Comparison of ENCODE assay signal across 19 cellular contexts in the genomic region with DNA sequence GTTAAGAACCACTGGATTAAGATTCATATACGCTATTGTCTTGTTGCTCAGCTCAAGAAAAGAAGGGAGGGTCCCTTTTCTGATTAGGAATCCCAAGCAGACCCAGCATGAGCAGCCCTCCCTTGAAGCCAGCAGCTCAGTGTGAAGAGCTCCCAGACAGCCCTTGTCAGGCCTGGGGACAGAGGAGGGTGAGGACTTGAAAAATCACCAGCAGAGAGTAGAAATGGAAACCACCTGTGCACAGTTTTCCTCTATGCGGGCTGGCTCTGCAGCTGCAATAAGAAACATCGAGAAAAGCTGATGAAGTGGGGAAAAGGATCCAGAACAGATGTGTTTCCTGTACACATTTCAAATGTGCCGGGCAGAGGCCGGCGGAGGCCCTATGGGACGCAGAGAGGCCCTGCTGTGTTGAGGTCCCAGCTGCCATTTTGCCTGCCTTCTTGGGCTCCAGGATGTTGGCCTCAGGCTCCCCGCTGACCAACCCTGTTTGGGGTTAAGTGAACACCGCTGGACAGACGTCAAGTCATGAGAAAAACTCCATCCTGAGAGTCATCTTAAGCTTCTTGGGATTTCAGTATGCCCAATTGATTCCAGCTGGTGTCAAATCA.
"Had no signal": no experiment of that assay in that cellular context is flagged by ENCODE, and none has a peak within 500 bp of the region (broad histone marks: within the 10 kb centered on the region; RNA-seq: fewer than 3 reads in every experiment).

No MANE protein-coding gene starts in this region.

- H3K27ac Mint-ChIP-seq: activated CD4-positive, alpha-beta memory T cell treated with anti-CD3 and anti-CD28 coated beads, Interleukin-2, amount 10 ng/mL, durations not matched to agents 7 days and 5 days; activated CD4-positive, alpha-beta T cell treated with anti-CD3 and anti-CD28 coated beads, Interleukin-2, amount 10 ng/mL, durations not matched to agents 24 days and 14 days; activated naive CD4-positive, alpha-beta T cell treated with anti-CD3 and anti-CD28 coated beads, Interleukin-2, amount 50 U/mL, for 24 hours; activated T-cell treated with anti-CD3 and anti-CD28 coated beads, Interleukin-2, amount 50 U/mL, for 72 hours; memory B cell; type B pancreatic cell had no signal

- H3K4me3 ChIP-seq: ascending aorta, thoracic aorta, vagina had no signal

- H3K27me3 ChIP-seq: ascending aorta, brain microvascular endothelial cell, vagina had no signal

- H3K27ac ChIP-seq: ascending aorta, brain microvascular endothelial cell, thoracic aorta, vagina had no signal

- H3K4me3 Mint-ChIP-seq: activated CD4-positive, alpha-beta memory T cell treated with anti-CD3 and anti-CD28 coated beads, Interleukin-2, amount 10 ng/mL, durations not matched to agents 7 days and 5 days; activated CD4-positive, alpha-beta T cell treated with anti-CD3 and anti-CD28 coated beads, Interleukin-2, amount 10 ng/mL, durations not matched to agents 24 days and 14 days; activated naive CD4-positive, alpha-beta T cell treated with anti-CD3 and anti-CD28 coated beads, Interleukin-2, amount 50 U/mL, for 24 hours; activated T-cell treated with anti-CD3 and anti-CD28 coated beads, Interleukin-2, amount 50 U/mL, for 72 hours; memory B cell; type B pancreatic cell had no signal

- DNase-seq: activated CD4-positive, alpha-beta memory T cell treated with anti-CD3 and anti-CD28 coated beads, Interleukin-2, amount 10 ng/mL, durations not matched to agents 7 days and 5 days; activated CD4-positive, alpha-beta T cell treated with anti-CD3 and anti-CD28 coated beads, Interleukin-2, amount 10 ng/mL, durations not matched to agents 24 days and 14 days; activated gamma-delta T cell; activated T-cell treated with anti-CD3 and anti-CD28 coated beads, Interleukin-2, amount 50 U/mL, for 72 hours; brain microvascular endothelial cell; central memory CD4-positive, alpha-beta T cell; effector memory CD4-positive, alpha-beta T cell; glutamatergic neuron; hippocampal formation; kidney glomerular epithelial cell; stimulated activated CD4-positive, alpha-beta T cell treated with anti-CD3 and anti-CD28 coated beads, Interleukin-4, amount 100 ng/mL, for 24 hours; stimulated activated naive CD4-positive, alpha-beta T cell treated with Interleukin-2 at 50 U/mL for 16 hours had no signal

- H3K36me3 ChIP-seq: ascending aorta, brain microvascular endothelial cell, thoracic aorta, vagina had no signal

- H3K9me3 Mint-ChIP-seq: activated CD4-positive, alpha-beta memory T cell treated with anti-CD3 and anti-CD28 coated beads, Interleukin-2, amount 10 ng/mL, durations not matched to agents 7 days and 5 days; activated CD4-positive, alpha-beta T cell treated with anti-CD3 and anti-CD28 coated beads, Interleukin-2, amount 10 ng/mL, durations not matched to agents 24 days and 14 days; activated naive CD4-positive, alpha-beta T cell treated with anti-CD3 and anti-CD28 coated beads, Interleukin-2, amount 50 U/mL, for 24 hours; activated T-cell treated with anti-CD3 and anti-CD28 coated beads, Interleukin-2, amount 50 U/mL, for 72 hours; memory B cell; type B pancreatic cell had no signal

- H3K9me3 ChIP-seq: ascending aorta, thoracic aorta, vagina had no signal

- H3K4me1 Mint-ChIP-seq: activated CD4-positive, alpha-beta memory T cell treated with anti-CD3 and anti-CD28 coated beads, Interleukin-2, amount 10 ng/mL, durations not matched to agents 7 days and 5 days; activated CD4-positive, alpha-beta T cell treated with anti-CD3 and anti-CD28 coated beads, Interleukin-2, amount 10 ng/mL, durations not matched to agents 24 days and 14 days; activated naive CD4-positive, alpha-beta T cell treated with anti-CD3 and anti-CD28 coated beads, Interleukin-2, amount 50 U/mL, for 24 hours; memory B cell had no signal

- ATAC-seq: activated CD4-positive, CD25-positive, alpha-beta regulatory T cell treated with anti-CD3 and anti-CD28 coated beads, Interleukin-2, amount 50 U/mL, for 24 hours; activated T-cell treated with anti-CD3 and anti-CD28 coated beads, Interleukin-2, amount 50 U/mL, for 72 hours had no signal

- H3K36me3 Mint-ChIP-seq: activated naive CD4-positive, alpha-beta T cell treated with anti-CD3 and anti-CD28 coated beads, Interleukin-2, amount 50 U/mL, for 24 hours; memory B cell; type B pancreatic cell had no signal

- H3K4me1 ChIP-seq: ascending aorta had no signal
